ENCODE assay signal across 9 cellular contexts in the genomic region with DNA sequence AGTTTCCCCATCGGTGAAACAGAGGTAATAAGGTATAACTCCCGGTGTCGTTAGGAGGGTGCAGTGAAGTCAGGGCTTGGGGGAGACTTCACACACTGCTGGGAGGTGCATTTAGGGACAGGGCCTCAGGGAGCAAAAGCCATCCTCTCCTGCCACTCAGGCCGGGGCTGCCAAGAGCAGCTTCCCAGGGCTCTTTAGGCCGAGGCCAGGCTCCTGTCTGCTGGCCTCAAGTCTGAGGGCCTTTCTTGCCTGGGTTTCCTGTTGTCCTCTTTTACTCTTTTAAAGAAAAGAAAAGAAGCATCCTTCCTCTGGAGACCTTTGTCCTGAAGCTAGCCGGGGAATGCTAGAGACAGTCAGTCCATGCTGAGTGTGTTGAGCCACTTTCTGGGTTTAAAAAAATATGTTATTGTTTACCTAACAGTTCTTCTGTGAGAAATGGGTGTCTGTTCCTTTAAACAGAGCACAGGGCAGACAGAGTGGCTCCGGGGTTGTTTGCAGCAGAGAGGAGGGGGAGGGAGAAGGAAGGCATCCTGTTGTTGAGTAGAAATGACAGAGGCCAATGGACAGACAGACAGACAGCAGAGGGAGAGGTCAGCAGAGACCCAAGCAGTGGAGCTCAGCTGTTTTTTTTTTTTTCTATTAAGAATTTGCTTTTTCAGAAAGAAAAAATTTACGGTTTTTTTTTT.
A peak's percentile ranks its signal among the peaks of the same experiment; 100 is the strongest.
DNase-seq lines count a peak whose midpoint lies in the region; ATAC-seq and TF ChIP-seq lines count a peak whose summit lies in the region.
"Had no signal": no experiment of that assay in that cellular context is flagged by ENCODE, and none has a peak within 500 bp of the region (broad histone marks: within the 10 kb centered on the region; RNA-seq: fewer than 3 reads in every experiment).

No MANE protein-coding gene starts in this region.

- TF ChIP-seq CTCF in GM12865 (IDR thresholded peaks at IDR 0.05; ENCODE audit: insufficient read depth, low read depth, low read length, missing control alignments), result no peak
- TF ChIP-seq CTCF in GM20000 (IDR thresholded peaks at IDR 0.05; ENCODE audit: extremely low read depth, missing control alignments), result no peak

- no peaks in the 10 kb centered on the region for H3K36me3 ChIP-seq in MG63

- no peaks in the 10 kb centered on the region for H3K27me3 ChIP-seq in MG63

- no peaks in the 10 kb centered on the region for H3K27me3 Mint-ChIP-seq in naive thymus-derived CD8-positive, alpha-beta T cell
- H3K27me3 Mint-ChIP-seq in activated CD8-positive, alpha-beta memory T cell treated with anti-CD3 and anti-CD28 coated beads, Interleukin-2, amount 10 ng/mL, durations not matched to agents 7 days and 5 days, result peaks cover 22% of the 10 kb centered on the region

- peak overlapping the region in 7 of 10 donors; percentile 9 to 89 (median 71) for H3K27ac Mint-ChIP-seq in naive thymus-derived CD8-positive, alpha-beta T cell
- no peak overlapping the region for H3K27ac Mint-ChIP-seq in activated CD8-positive, alpha-beta memory T cell treated with anti-CD3 and anti-CD28 coated beads, Interleukin-2, amount 10 ng/mL, durations not matched to agents 7 days and 5 days
- H3K27ac Mint-ChIP-seq: dendritic cell treated with granulocyte-macrophage colony-stimulating factor and Interleukin-4, amounts not matched to agents 40 ng/mL and 50 ng/mL, for 4 days had no signal

- no peaks in the 10 kb centered on the region for H3K36me3 Mint-ChIP-seq in naive thymus-derived CD8-positive, alpha-beta T cell
- no peaks in the 10 kb centered on the region for H3K36me3 Mint-ChIP-seq in activated CD8-positive, alpha-beta memory T cell treated with anti-CD3 and anti-CD28 coated beads, Interleukin-2, amount 10 ng/mL, durations not matched to agents 7 days and 5 days

- CTCF ChIA-PET in activated CD8-positive, alpha-beta memory T cell treated with anti-CD3 and anti-CD28 coated beads, Interleukin-2, amount 10 ng/mL, durations not matched to agents 7 days and 5 days (lab: Charles Lee), result no interaction called here

- ATAC-seq in naive thymus-derived CD8-positive, alpha-beta T cell, result peak; percentile 57 to 66
- no peak for ATAC-seq in HG02588 (IDR thresholded peaks at IDR 0.05; ENCODE audit: unreplicated experiment)
- no peak for ATAC-seq in activated CD8-positive, alpha-beta memory T cell treated with anti-CD3 and anti-CD28 coated beads, Interleukin-2, amount 10 ng/mL, durations not matched to agents 7 days and 5 days

- H3K4me3 ChIP-seq in GM12865 (ENCODE audit: low read depth, low read length), result no peak overlapping the region
- H3K4me3 ChIP-seq in MG63, result no peak overlapping the region

- no peaks in the 10 kb centered on the region for H3K9me3 Mint-ChIP-seq in naive thymus-derived CD8-positive, alpha-beta T cell
- H3K9me3 Mint-ChIP-seq in activated CD8-positive, alpha-beta memory T cell treated with anti-CD3 and anti-CD28 coated beads, Interleukin-2, amount 10 ng/mL, durations not matched to agents 7 days and 5 days (ENCODE audit: low read depth), result no peaks in the 10 kb centered on the region
- H3K9me3 Mint-ChIP-seq: dendritic cell treated with granulocyte-macrophage colony-stimulating factor and Interleukin-4, amounts not matched to agents 40 ng/mL and 50 ng/mL, for 4 days had no signal

- POLR2A ChIA-PET in naive thymus-derived CD8-positive, alpha-beta T cell (lab: Charles Lee), result interaction anchor here (0.5 to 1.9 kb wide), 5 partner anchors 10 to 161 kb away, joined by 3 to 12 read pairs (median 6); a partner anchor contains a TSS

- DNase-seq in GM12865 (ENCODE audit: low read depth), result peak; percentile 11
- DNase-seq in MG63, result peak; percentile 61
- peak; percentile 42 for DNase-seq in astrocyte of the hippocampus (ENCODE audit: low read depth, low spot score)
- peak in 1 of 10 donors; percentile 11 for DNase-seq in naive thymus-derived CD8-positive, alpha-beta T cell
- DNase-seq in GM20000 (ENCODE audit: low spot score), result no peak
- DNase-seq in activated CD8-positive, alpha-beta memory T cell treated with anti-CD3 and anti-CD28 coated beads, Interleukin-2, amount 10 ng/mL, durations not matched to agents 7 days and 5 days, result no peak
- no peak for DNase-seq in GM19238 (ENCODE audit: insufficient read length, low spot score)

- no peaks in the 10 kb centered on the region for H3K9me3 ChIP-seq in MG63

- H3K4me3 Mint-ChIP-seq in naive thymus-derived CD8-positive, alpha-beta T cell, result peak overlapping the region in 8 of 10 donors; percentile 6 to 46 (median 28)
- no peak overlapping the region for H3K4me3 Mint-ChIP-seq in activated CD8-positive, alpha-beta memory T cell treated with anti-CD3 and anti-CD28 coated beads, Interleukin-2, amount 10 ng/mL, durations not matched to agents 7 days and 5 days
- H3K4me3 Mint-ChIP-seq: dendritic cell treated with granulocyte-macrophage colony-stimulating factor and Interleukin-4, amounts not matched to agents 40 ng/mL and 50 ng/mL, for 4 days had no signal

- peaks cover 16 to 39% (median 25%) of the 10 kb centered on the region in 4 donors for H3K4me1 Mint-ChIP-seq in naive thymus-derived CD8-positive, alpha-beta T cell
- H3K4me1 Mint-ChIP-seq in activated CD8-positive, alpha-beta memory T cell treated with anti-CD3 and anti-CD28 coated beads, Interleukin-2, amount 10 ng/mL, durations not matched to agents 7 days and 5 days, result no peaks in the 10 kb centered on the region

Comparison
In these comparisons a context has a peak if more than half of its experiments do, and no peak if none do; other contexts are left out.
1. DNase-seq: peak in GM12865 (single experiment), MG63 (single experiment) and astrocyte of the hippocampus (single experiment); none in GM20000 (single experiment), activated CD8-positive, alpha-beta memory T cell treated with anti-CD3 and anti-CD28 coated beads, Interleukin-2, amount 10 ng/mL, durations not matched to agents 7 days and 5 days (single experiment) and GM19238 (single experiment).
2. ATAC-seq: peak in naive thymus-derived CD8-positive, alpha-beta T cell (2 of 2); none in HG02588 (single experiment) and activated CD8-positive, alpha-beta memory T cell treated with anti-CD3 and anti-CD28 coated beads, Interleukin-2, amount 10 ng/mL, durations not matched to agents 7 days and 5 days (single experiment).